In genomic region chr4:140150636-140150885, GRCh38 we compare ENCODE assay signal across 1 cellular context.
TF ChIP-seq lines count a peak whose summit lies in the region.

No MANE protein-coding gene starts in this region.

TF ChIP-seq in HCT116, 20 proteins besides CTCF, POLR2A, EP300 and RAD21 (continued from another document):
- TF ChIP-seq MAX (IDR thresholded peaks at IDR 0.05) = no peak
- no peak for TF ChIP-seq JUND (IDR thresholded peaks at IDR 0.05)
- TF ChIP-seq CBX3 (IDR thresholded peaks at IDR 0.05; ENCODE audit: low read depth) = no peak
- TF ChIP-seq SRF (IDR thresholded peaks at IDR 0.05; ENCODE audit: low read depth) = no peak
- TF ChIP-seq EZH2phosphoT487 (IDR thresholded peaks at IDR 0.05; ENCODE audit: borderline replicate concordance) = no peak
- TF ChIP-seq ZNF274 (IDR thresholded peaks at IDR 0.05; ENCODE audit: low read depth, low read length) = no peak
